Comparison of ENCODE assay signal across 15 cellular contexts in the genomic region with DNA sequence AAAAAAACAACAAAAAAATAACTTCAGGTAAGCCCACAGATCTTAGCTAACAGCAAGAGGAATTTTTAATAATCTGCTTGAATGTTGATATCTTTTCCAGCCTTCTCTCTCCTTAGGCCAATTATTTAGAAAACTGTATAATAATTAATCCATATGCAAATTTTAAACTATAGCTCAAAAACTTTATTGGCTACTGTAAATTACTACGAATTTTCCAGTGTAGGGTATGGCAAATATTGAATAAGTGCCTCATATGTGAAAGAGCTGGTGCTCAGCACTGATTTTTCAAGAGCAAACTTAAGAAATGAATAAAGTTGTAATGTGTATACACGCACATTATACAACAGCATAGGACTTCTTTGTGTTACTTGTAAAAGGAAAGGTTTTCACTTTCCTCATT.
A peak's percentile ranks its signal among the peaks of the same experiment; 100 is the strongest.
DNase-seq lines count a peak whose midpoint lies in the region; ATAC-seq and TF ChIP-seq lines count a peak whose summit lies in the region.
"Had no signal": no experiment of that assay in that cellular context is flagged by ENCODE, and none has a peak within 500 bp of the region (broad histone marks: within the 10 kb centered on the region; RNA-seq: fewer than 3 reads in every experiment).

No MANE protein-coding gene starts in this region.

- peak overlapping the region; percentile 70 for H3K4me2 ChIP-seq in DND-41 (ENCODE audit: insufficient read depth, low read length)
- peak overlapping the region; percentile 81 for H3K4me2 ChIP-seq in Karpas-422 (ENCODE audit: low read depth, low read length, poor library complexity, severe bottlenecking)
- peak overlapping the region; percentile 89 for H3K4me2 ChIP-seq in neural progenitor cell

- H3K4me1 Mint-ChIP-seq in endodermal cell: peaks cover 12% of the 10 kb centered on the region
- peaks cover 22% of the 10 kb centered on the region for H3K4me1 Mint-ChIP-seq in neural progenitor cell

- 60 to 90% methylated on average over 1 to 2 of the region's 2 CpGs for WGBS in endodermal cell (ENCODE audit: insufficient coverage in 1 of 2, insufficient read length in 1 of 2), 2 experiments

- H3K4me3 ChIP-seq in DND-41 (ENCODE audit: low read depth in 1 of 2, low read length in 2 of 2): peak overlapping the region; percentile 92 to 98; a peak in 3 of 4 replicates
- peak overlapping the region; percentile 88 for H3K4me3 ChIP-seq in Karpas-422 (ENCODE audit: low read length)
- peak overlapping the region; percentile 87 for H3K4me3 ChIP-seq in endodermal cell (ENCODE audit: low read length)
- H3K4me3 ChIP-seq in neural progenitor cell: peak overlapping the region; percentile 96

- ATAC-seq in DND-41 (ENCODE audit: insufficient read depth, low read depth) (no peak), HG03520 (IDR thresholded peaks at IDR 0.05; ENCODE audit: unreplicated experiment) (no peak), GM21723 (IDR thresholded peaks at IDR 0.05; ENCODE audit: unreplicated experiment) (no peak)
- ATAC-seq: effector memory CD8-positive, alpha-beta T cell; stimulated activated effector memory CD8-positive, alpha-beta T cell treated with anti-CD3 and anti-CD28 coated beads, Interleukin-12 subunit alpha, Interleukin-12 subunit beta, amount 100 ng/mL, for 72 hours; upper lobe of right lung had no signal

- H3K27me3 Mint-ChIP-seq in endodermal cell (ENCODE audit: insufficient read depth) (no peaks in the 10 kb centered on the region), neural progenitor cell (ENCODE audit: insufficient read depth, low read depth) (no peaks in the 10 kb centered on the region)
- H3K27me3 Mint-ChIP-seq: B cell; effector memory CD8-positive, alpha-beta T cell had no signal

- H3K27ac Mint-ChIP-seq in endodermal cell: no peak overlapping the region
- no peak overlapping the region for H3K27ac Mint-ChIP-seq in neural progenitor cell
- H3K27ac Mint-ChIP-seq: B cell; effector memory CD8-positive, alpha-beta T cell; stimulated activated effector memory CD8-positive, alpha-beta T cell treated with anti-CD3 and anti-CD28 coated beads, Interleukin-12 subunit alpha, Interleukin-12 subunit beta, amount 100 ng/mL, for 72 hours had no signal

- DNase-seq in DND-41 (no peak), Karpas-422 (no peak), endodermal cell (no peak), neural progenitor cell (ENCODE audit: low spot score) (no peak), caudate nucleus (lab: John Stamatoyannopoulos, UW) (no peak)
- DNase-seq: activated naive CD4-positive, alpha-beta T cell; DMS53; effector memory CD8-positive, alpha-beta T cell; NCI-H1694; upper lobe of right lung had no signal

- peaks cover 24% of the 10 kb centered on the region for H3F3A ChIP-seq in neural progenitor cell (ENCODE audit: low read depth)

- H3K9me2 ChIP-seq in Karpas-422 (replicated peaks; ENCODE audit: insufficient read depth, low read length): no peaks in the 10 kb centered on the region

- H2AFZ ChIP-seq in DND-41 (ENCODE audit: low read depth, low read length): no peak overlapping the region
- H2AFZ ChIP-seq in Karpas-422 (ENCODE audit: low read length): no peak overlapping the region
- H2AFZ ChIP-seq in neural progenitor cell (replicated peaks): no peak overlapping the region

- H3K27me3 ChIP-seq in DND-41 (ENCODE audit: insufficient read depth, low read length, poor library complexity) (no peaks in the 10 kb centered on the region), Karpas-422 (ENCODE audit: low read length) (no peaks in the 10 kb centered on the region), endodermal cell (ENCODE audit: control insufficient read depth, insufficient read depth, low read length, poor library complexity, severe bottlenecking) (no peaks in the 10 kb centered on the region), neural progenitor cell (no peaks in the 10 kb centered on the region)
- H3K27me3 ChIP-seq: upper lobe of right lung had no signal

- H3K27ac ChIP-seq in DND-41 (ENCODE audit: low read length): peak overlapping the region; percentile 94
- no peak overlapping the region for H3K27ac ChIP-seq in Karpas-422 (ENCODE audit: low read length)
- no peak overlapping the region for H3K27ac ChIP-seq in endodermal cell (ENCODE audit: low read depth, low read length)
- H3K27ac ChIP-seq in neural progenitor cell: no peak overlapping the region
- no peak overlapping the region for H3K27ac ChIP-seq in caudate nucleus (ENCODE audit: low read depth, low read length)
- H3K27ac ChIP-seq: upper lobe of right lung, VCaP had no signal

- H3K36me3 ChIP-seq in DND-41 (ENCODE audit: insufficient read depth, low read length) (peaks cover 21% of the 10 kb centered on the region), Karpas-422 (ENCODE audit: insufficient read depth, low read length) (no peaks in the 10 kb centered on the region), endodermal cell (ENCODE audit: control insufficient read depth, insufficient read depth, low read length) (no peaks in the 10 kb centered on the region), neural progenitor cell (no peaks in the 10 kb centered on the region)
- H3K36me3 ChIP-seq: upper lobe of right lung had no signal

- H3K9me3 ChIP-seq in DND-41 (ENCODE audit: insufficient read depth, low read length, severe bottlenecking) (no peaks in the 10 kb centered on the region), Karpas-422 (ENCODE audit: low read length) (no peaks in the 10 kb centered on the region), endodermal cell (ENCODE audit: control insufficient read depth, low read length) (no peaks in the 10 kb centered on the region), neural progenitor cell (ENCODE audit: low read depth) (no peaks in the 10 kb centered on the region)
- H3K9me3 ChIP-seq: upper lobe of right lung had no signal

- H3K4me3 Mint-ChIP-seq in endodermal cell: no peak overlapping the region
- H3K4me3 Mint-ChIP-seq in neural progenitor cell: peak overlapping the region; percentile 92
- H3K4me3 Mint-ChIP-seq: B cell; effector memory CD8-positive, alpha-beta T cell; stimulated activated effector memory CD8-positive, alpha-beta T cell treated with anti-CD3 and anti-CD28 coated beads, Interleukin-12 subunit alpha, Interleukin-12 subunit beta, amount 100 ng/mL, for 72 hours had no signal

- peaks cover 4% of the 10 kb centered on the region; the same call in 1 of the 2 replicates for H4K20me1 ChIP-seq in DND-41 (ENCODE audit: insufficient read depth, low read length)
- no peaks in the 10 kb centered on the region for H4K20me1 ChIP-seq in Karpas-422 (ENCODE audit: insufficient read depth, low read depth, low read length)
- H4K20me1 ChIP-seq in neural progenitor cell (ENCODE audit: low read depth): peaks cover 15% of the 10 kb centered on the region

- H3K4me1 ChIP-seq in DND-41 (ENCODE audit: insufficient read depth, low read length) (peaks cover 71% of the 10 kb centered on the region), Karpas-422 (ENCODE audit: low read length) (peaks cover 22% of the 10 kb centered on the region), endodermal cell (ENCODE audit: control insufficient read depth, insufficient read depth, low read length) (no peaks in the 10 kb centered on the region), neural progenitor cell (peaks cover 18% of the 10 kb centered on the region)

- H3K79me2 ChIP-seq in DND-41 (ENCODE audit: insufficient read depth, low read length) (peaks cover 90% of the 10 kb centered on the region), Karpas-422 (ENCODE audit: low read length) (peaks cover 46% of the 10 kb centered on the region), neural progenitor cell (ENCODE audit: low read depth) (peaks cover 74% of the 10 kb centered on the region)

- H3K9ac ChIP-seq in DND-41 (ENCODE audit: low read depth, low read length): peak overlapping the region; percentile 78
- H3K9ac ChIP-seq in Karpas-422 (ENCODE audit: low read length): peak overlapping the region; percentile 70; the same call in 1 of the 2 replicates
- no peak overlapping the region for H3K9ac ChIP-seq in endodermal cell (ENCODE audit: extremely low read depth, low read length, poor library complexity, severe bottlenecking)
- H3K9ac ChIP-seq in neural progenitor cell: no peak overlapping the region

- H3K36me3 Mint-ChIP-seq in endodermal cell (ENCODE audit: low read depth) (peaks cover 8% of the 10 kb centered on the region), neural progenitor cell (peaks cover 16% of the 10 kb centered on the region)
- H3K36me3 Mint-ChIP-seq: stimulated activated effector memory CD8-positive, alpha-beta T cell treated with anti-CD3 and anti-CD28 coated beads, Interleukin-12 subunit alpha, Interleukin-12 subunit beta, amount 100 ng/mL, for 72 hours had no signal

- no peak for TF ChIP-seq CTCF in DND-41 (IDR thresholded peaks at IDR 0.05; ENCODE audit: borderline replicate concordance, extremely low read depth, low read length, poor library complexity, severe bottlenecking)
- no peak for TF ChIP-seq CTCF in endodermal cell (conservative IDR thresholded peaks at IDR 0.05)
- TF ChIP-seq CTCF in neural progenitor cell (IDR thresholded peaks at IDR 0.05): no peak

- H3K9me3 Mint-ChIP-seq in endodermal cell (no peaks in the 10 kb centered on the region), neural progenitor cell (no peaks in the 10 kb centered on the region)
- H3K9me3 Mint-ChIP-seq: effector memory CD8-positive, alpha-beta T cell; stimulated activated effector memory CD8-positive, alpha-beta T cell treated with anti-CD3 and anti-CD28 coated beads, Interleukin-12 subunit alpha, Interleukin-12 subunit beta, amount 100 ng/mL, for 72 hours had no signal

Comparison
In these comparisons a context has a peak if more than half of its experiments do, and no peak if none do; other contexts are left out.
1. H3K9ac ChIP-seq: peak in DND-41 (single experiment) and Karpas-422 (single experiment); none in endodermal cell (single experiment) and neural progenitor cell (single experiment).
2. Peak in every context shown above with its lines, with median percentiles within 50 percentile points of each other: H3K4me2 ChIP-seq and H3K4me3 ChIP-seq.